27 cellular contexts compared by ENCODE assay signal in genomic region chr3:4509043-4509442, GRCh38.
"Had no signal": no experiment of that assay in that cellular context is flagged by ENCODE, and none has a peak within 500 bp of the region (broad histone marks: within the 10 kb centered on the region; RNA-seq: fewer than 3 reads in every experiment).

No MANE protein-coding gene starts in this region.

- H3K27me3 Mint-ChIP-seq: activated CD4-positive, alpha-beta memory T cell treated with anti-CD3 and anti-CD28 coated beads, Interleukin-2, amount 10 ng/mL, durations not matched to agents 7 days and 5 days; activated CD4-positive, alpha-beta T cell treated with anti-CD3 and anti-CD28 coated beads, Interleukin-2, amount 10 ng/mL, durations not matched to agents 7 days and 5 days; effector memory CD8-positive, alpha-beta T cell; naive thymus-derived CD8-positive, alpha-beta T cell had no signal

- H3K27ac Mint-ChIP-seq: activated CD4-positive, alpha-beta memory T cell treated with anti-CD3 and anti-CD28 coated beads, Interleukin-2, amount 10 ng/mL, durations not matched to agents 7 days and 5 days; activated CD4-positive, alpha-beta T cell treated with anti-CD3 and anti-CD28 coated beads, Interleukin-2, amount 10 ng/mL, durations not matched to agents 7 days and 5 days; activated naive CD4-positive, alpha-beta T cell treated with anti-CD3 and anti-CD28 coated beads, Interleukin-2, amount 50 U/mL, for 72 hours; effector memory CD8-positive, alpha-beta T cell; progenitor cell of endocrine pancreas had no signal

- H3K4me3 ChIP-seq: adrenal gland, ascending aorta, cardiac muscle cell, gastroesophageal sphincter, skin epidermis had no signal

- H3K9me3 Mint-ChIP-seq: activated CD4-positive, alpha-beta memory T cell treated with anti-CD3 and anti-CD28 coated beads, Interleukin-2, amount 10 ng/mL, durations not matched to agents 7 days and 5 days; activated CD4-positive, alpha-beta T cell treated with anti-CD3 and anti-CD28 coated beads, Interleukin-2, amount 10 ng/mL, durations not matched to agents 7 days and 5 days; activated naive CD4-positive, alpha-beta T cell treated with anti-CD3 and anti-CD28 coated beads, Interleukin-2, amount 50 U/mL, for 72 hours; activated T-cell treated with anti-CD3 and anti-CD28 coated beads, Interleukin-2, amount 50 U/mL, for 4 hours; brain; effector memory CD8-positive, alpha-beta T cell; naive thymus-derived CD8-positive, alpha-beta T cell; stimulated activated effector memory CD8-positive, alpha-beta T cell treated with anti-CD3 and anti-CD28 coated beads, Interleukin-12 subunit alpha, Interleukin-12 subunit beta, amount 100 ng/mL, for 72 hours had no signal

- H3K27ac ChIP-seq: adrenal gland, ascending aorta, cardiac muscle cell, gastroesophageal sphincter, skin epidermis had no signal

- H3K36me3 Mint-ChIP-seq: activated naive CD4-positive, alpha-beta T cell treated with anti-CD3 and anti-CD28 coated beads, Interleukin-2, amount 50 U/mL, for 72 hours; brain; stimulated activated effector memory CD8-positive, alpha-beta T cell treated with anti-CD3 and anti-CD28 coated beads, Interleukin-12 subunit alpha, Interleukin-12 subunit beta, amount 100 ng/mL, for 72 hours had no signal

- H3K36me3 ChIP-seq: adrenal gland, ascending aorta, cardiac muscle cell, gastroesophageal sphincter had no signal

- H3K4me3 Mint-ChIP-seq: activated CD4-positive, alpha-beta memory T cell treated with anti-CD3 and anti-CD28 coated beads, Interleukin-2, amount 10 ng/mL, durations not matched to agents 7 days and 5 days; activated CD4-positive, alpha-beta T cell treated with anti-CD3 and anti-CD28 coated beads, Interleukin-2, amount 10 ng/mL, durations not matched to agents 7 days and 5 days; activated T-cell treated with anti-CD3 and anti-CD28 coated beads, Interleukin-2, amount 50 U/mL, for 4 hours; brain; effector memory CD8-positive, alpha-beta T cell; naive thymus-derived CD8-positive, alpha-beta T cell; stimulated activated effector memory CD8-positive, alpha-beta T cell treated with anti-CD3 and anti-CD28 coated beads, Interleukin-12 subunit alpha, Interleukin-12 subunit beta, amount 100 ng/mL, for 72 hours had no signal

- H3K27me3 ChIP-seq: adrenal gland, ascending aorta, cardiac muscle cell, gastroesophageal sphincter had no signal

- ATAC-seq: activated naive CD4-positive, alpha-beta T cell treated with anti-CD3 and anti-CD28 coated beads, Interleukin-2, amount 50 U/mL, for 72 hours; activated T-cell treated with anti-CD3 and anti-CD28 coated beads, Interleukin-2, amount 50 U/mL, for 4 hours; effector memory CD8-positive, alpha-beta T cell; gastroesophageal sphincter; naive thymus-derived CD8-positive, alpha-beta T cell; sciatic nerve; stimulated activated effector memory CD8-positive, alpha-beta T cell treated with anti-CD3 and anti-CD28 coated beads, Interleukin-12 subunit alpha, Interleukin-12 subunit beta, amount 100 ng/mL, for 72 hours had no signal

- DNase-seq: activated CD4-positive, alpha-beta memory T cell treated with anti-CD3 and anti-CD28 coated beads, Interleukin-2, amount 10 ng/mL, durations not matched to agents 7 days and 5 days; activated CD4-positive, alpha-beta T cell treated with anti-CD3 and anti-CD28 coated beads for 1 hour; activated CD4-positive, alpha-beta T cell treated with anti-CD3 and anti-CD28 coated beads, Interleukin-2, amount 10 ng/mL, durations not matched to agents 7 days and 5 days; activated CD8-positive, alpha-beta memory T cell treated with anti-CD3 and anti-CD28 coated beads, Interleukin-2, amount 50 U/mL, for 48 hours; activated naive CD4-positive, alpha-beta T cell; activated T-cell treated with anti-CD3 and anti-CD28 coated beads, Interleukin-2, amount 50 U/mL, for 4 hours; adrenal gland; cerebellar nuclear complex; cortex of kidney; effector memory CD8-positive, alpha-beta T cell; head of caudate nucleus; hippocampal formation; midbrain; naive thymus-derived CD8-positive, alpha-beta T cell; stimulated activated CD4-positive, alpha-beta T cell treated with anti-CD3 and anti-CD28 coated beads, Interleukin-12 subunit alpha, Interleukin-12 subunit beta, amount 100 ng/mL, for 4 hours; stimulated activated CD4-positive, alpha-beta T cell treated with anti-CD3 and anti-CD28 coated beads, Interleukin-4, amount 100 ng/mL, for 24 hours; T-helper 2 cell; trophoblast cell had no signal

- H3K9me3 ChIP-seq: adrenal gland, ascending aorta, gastroesophageal sphincter had no signal
